18 cellular contexts compared by ENCODE assay signal in genomic region chr14:42123526-42123925, GRCh38.
DNase-seq lines count a peak whose midpoint lies in the region; ATAC-seq and TF ChIP-seq lines count a peak whose summit lies in the region.
"Had no signal": no experiment of that assay in that cellular context is flagged by ENCODE, and none has a peak within 500 bp of the region (broad histone marks: within the 10 kb centered on the region; RNA-seq: fewer than 3 reads in every experiment).

No MANE protein-coding gene starts in this region.

- ATAC-seq in lower lobe of right lung: no peak
- ATAC-seq: GM12878 had no signal

- peak overlapping the region; percentile 6 for H2AFZ ChIP-seq in SU-DHL-6 (ENCODE audit: low read depth, low read length, severe bottlenecking)
- H2AFZ ChIP-seq in neural cell (ENCODE audit: low read depth, low read length): no peak overlapping the region

- H3K4me2 ChIP-seq in SU-DHL-6 (ENCODE audit: low read depth, low read length, poor library complexity, severe bottlenecking): no peak overlapping the region
- H3K4me2 ChIP-seq in neural cell (ENCODE audit: low read length): no peak overlapping the region
- H3K4me2 ChIP-seq: BLaER1 treated with 17β-estradiol and CSF1 and Interleukin-3, amounts not matched to agents 10 nM and 100 nM had no signal

- TF ChIP-seq RAD21 in neural cell (conservative IDR thresholded peaks at IDR 0.05): no peak

- TF ChIP-seq EP300 in neural cell (conservative IDR thresholded peaks at IDR 0.05; ENCODE audit: poor library complexity, severe bottlenecking): peak; percentile 96

- no peaks in the 10 kb centered on the region for H3K27me3 ChIP-seq in SU-DHL-6 (ENCODE audit: low read length)
- no peaks in the 10 kb centered on the region for H3K27me3 ChIP-seq in neural cell (ENCODE audit: insufficient read depth, low read depth, low read length)
- H3K27me3 ChIP-seq in lower lobe of right lung (ENCODE audit: low read depth): no peaks in the 10 kb centered on the region
- H3K27me3 ChIP-seq: BE2C; BLaER1 treated with 17β-estradiol and CSF1 and Interleukin-3, amounts not matched to agents 10 nM and 100 nM had no signal

- H3K9me3 ChIP-seq in SU-DHL-6 (ENCODE audit: insufficient read depth, low read length) (0 out of 2 replicates have a peak, but pooled peaks cover 2% of the 10 kb centered on the region), neural cell (ENCODE audit: low read length) (no peaks in the 10 kb centered on the region), lower lobe of right lung (no peaks in the 10 kb centered on the region)
- H3K9me3 ChIP-seq: BE2C; BLaER1 treated with 17β-estradiol and CSF1 and Interleukin-3, amounts not matched to agents 10 nM and 100 nM had no signal

- no peaks in the 10 kb centered on the region for H3K4me1 ChIP-seq in lower lobe of right lung
- H3K4me1 ChIP-seq: BE2C; BLaER1 treated with 17β-estradiol and CSF1 and Interleukin-3, amounts not matched to agents 10 nM and 100 nM had no signal

- H3K9me2 ChIP-seq in SU-DHL-6 (replicated peaks; ENCODE audit: insufficient read depth, low read length) (no peaks in the 10 kb centered on the region), neural cell (ENCODE audit: insufficient read depth, low read length) (no peaks in the 10 kb centered on the region)

- intact Hi-C loops in lower lobe of right lung (cut with DNase I): no loop called here

- H3K27ac ChIP-seq in SU-DHL-6 (ENCODE audit: low read depth, low read length) (no peak overlapping the region), neural cell (ENCODE audit: low read length) (no peak overlapping the region), lower lobe of right lung (no peak overlapping the region)
- H3K27ac ChIP-seq: 22Rv1; BLaER1 treated with 17β-estradiol and CSF1 and Interleukin-3, amounts not matched to agents 10 nM and 100 nM had no signal

- no peak overlapping the region for H3K4me3 ChIP-seq in SU-DHL-6 (ENCODE audit: insufficient read depth, low read length, poor library complexity, severe bottlenecking)
- no peak overlapping the region for H3K4me3 ChIP-seq in neural cell (ENCODE audit: low read length)
- H3K4me3 ChIP-seq in lower lobe of right lung: no peak overlapping the region
- H3K4me3 ChIP-seq: BLaER1 treated with 17β-estradiol and CSF1 and Interleukin-3, amounts not matched to agents 10 nM and 100 nM; GM12878 had no signal

- H3K79me2 ChIP-seq in SU-DHL-6 (ENCODE audit: insufficient read depth, low read length): no peaks in the 10 kb centered on the region
- H3K79me2 ChIP-seq in neural cell (replicated peaks; ENCODE audit: insufficient read depth, low read length): no peaks in the 10 kb centered on the region

- DNase-seq in DMS 273 (lab: John Stamatoyannopoulos, UW; ENCODE audit: unreplicated experiment): peak; percentile 1
- no peak for DNase-seq in DMS 273 treated with DMSO at 0.1 percent for 48 hours (lab: John Stamatoyannopoulos, UW)
- DNase-seq in lower lobe of right lung: no peak
- DNase-seq in GF-D8 (lab: John Stamatoyannopoulos, UW): no peak
- DNase-seq in T-helper 9 cell: no peak
- DNase-seq: BE2C; CD4-positive, alpha-beta T cell; CD8-positive, alpha-beta memory T cell; DMS153; DND-41; GOT3; H7; HCEC 1CT had no signal

- no peaks in the 10 kb centered on the region for H3K36me3 ChIP-seq in SU-DHL-6 (ENCODE audit: low read length)
- H3K36me3 ChIP-seq in neural cell (ENCODE audit: insufficient read depth, low read length): no peaks in the 10 kb centered on the region
- no peaks in the 10 kb centered on the region for H3K36me3 ChIP-seq in lower lobe of right lung
- H3K36me3 ChIP-seq: BE2C; BLaER1 treated with 17β-estradiol and CSF1 and Interleukin-3, amounts not matched to agents 10 nM and 100 nM had no signal

- H3K9ac ChIP-seq in SU-DHL-6 (ENCODE audit: low read length) (no peak overlapping the region), neural cell (ENCODE audit: low read length) (no peak overlapping the region)
- H3K9ac ChIP-seq: BLaER1 treated with 17β-estradiol and CSF1 and Interleukin-3, amounts not matched to agents 10 nM and 100 nM had no signal

- no peaks in the 10 kb centered on the region for H3F3A ChIP-seq in SU-DHL-6 (ENCODE audit: insufficient read depth)
- no peaks in the 10 kb centered on the region for H3F3A ChIP-seq in neural cell (ENCODE audit: insufficient read depth, low read length, poor library complexity, severe bottlenecking)

- no peak for TF ChIP-seq CTCF in SU-DHL-6 (IDR thresholded peaks at IDR 0.05; ENCODE audit: insufficient read depth, low read length, poor library complexity, severe bottlenecking)
- TF ChIP-seq CTCF in neural cell (IDR thresholded peaks at IDR 0.05; ENCODE audit: poor library complexity, severe bottlenecking): no peak
- TF ChIP-seq CTCF in lower lobe of right lung (IDR thresholded peaks at IDR 0.05): no peak

- H4K20me1 ChIP-seq in SU-DHL-6 (ENCODE audit: low read depth, low read length) (no peaks in the 10 kb centered on the region), neural cell (ENCODE audit: insufficient read depth) (no peaks in the 10 kb centered on the region)
- H4K20me1 ChIP-seq: BLaER1 treated with 17β-estradiol and CSF1 and Interleukin-3, amounts not matched to agents 10 nM and 100 nM had no signal

TF ChIP-seq in neural cell, 6 proteins besides CTCF, POLR2A, EP300 and RAD21:
- peak; percentile 78 for TF ChIP-seq POLR2AphosphoS5 (IDR thresholded peaks at IDR 0.05)
- no peak for TF ChIP-seq EZH2 (IDR thresholded peaks at IDR 0.05; ENCODE audit: borderline replicate concordance, insufficient read depth, low read length, poor library complexity, severe bottlenecking)
- TF ChIP-seq TAF1 (IDR thresholded peaks at IDR 0.05; ENCODE audit: low read depth): no peak
TF ChIP-seq in neural cell: peak in this region for 1.
